Comparison of ENCODE assay signal across 15 cellular contexts in genomic region chr7:70035509-70035908, GRCh38.
DNase-seq lines count a peak whose midpoint lies in the region; ATAC-seq and TF ChIP-seq lines count a peak whose summit lies in the region.
"Had no signal": no experiment of that assay in that cellular context is flagged by ENCODE, and none has a peak within 500 bp of the region (broad histone marks: within the 10 kb centered on the region; RNA-seq: fewer than 3 reads in every experiment).

No MANE protein-coding gene starts in this region.

- CTCF ChIA-PET in naive thymus-derived CD4-positive, alpha-beta T cell (lab: Charles Lee) = interaction anchor here (1.1 kb wide), 1 partner anchor 10 kb away, joined by 3 read pairs; no protein-coding TSS in a partner anchor

- H3K79me2 ChIP-seq in Karpas-422 (ENCODE audit: low read length) = no peaks in the 10 kb centered on the region

- peaks cover 38% of the 10 kb centered on the region for H4K20me1 ChIP-seq in Karpas-422 (ENCODE audit: insufficient read depth, low read depth, low read length)

- H3K9me2 ChIP-seq in Karpas-422 (replicated peaks; ENCODE audit: insufficient read depth, low read length) = no peaks in the 10 kb centered on the region

- H3K27ac Mint-ChIP-seq in naive thymus-derived CD4-positive, alpha-beta T cell = no peak overlapping the region
- H3K27ac Mint-ChIP-seq: B cell; CD8-positive, alpha-beta T cell had no signal

- no peak overlapping the region for H3K9ac ChIP-seq in Karpas-422 (ENCODE audit: low read length)
- H3K9ac ChIP-seq: BLaER1 treated with 17β-estradiol and CSF1 and Interleukin-3, amounts not matched to agents 10 nM and 100 nM had no signal

- no peak for TF ChIP-seq POLR2A in heart left ventricle (IDR thresholded peaks at IDR 0.05)

- no peak overlapping the region for H2AFZ ChIP-seq in Karpas-422 (ENCODE audit: low read length)

- no peaks in the 10 kb centered on the region for H3K36me3 Mint-ChIP-seq in naive thymus-derived CD4-positive, alpha-beta T cell
- H3K36me3 Mint-ChIP-seq: CD8-positive, alpha-beta T cell had no signal

- POLR2A ChIA-PET in naive thymus-derived CD4-positive, alpha-beta T cell (lab: Charles Lee) = no interaction called here

- H3K4me2 ChIP-seq in Karpas-422 (ENCODE audit: low read depth, low read length, poor library complexity, severe bottlenecking) = no peak overlapping the region

- no peaks in the 10 kb centered on the region for H3K9me3 Mint-ChIP-seq in naive thymus-derived CD4-positive, alpha-beta T cell
- H3K9me3 Mint-ChIP-seq: CD8-positive, alpha-beta T cell had no signal

- no peak overlapping the region for H3K4me3 ChIP-seq in heart left ventricle
- no peak overlapping the region for H3K4me3 ChIP-seq in left ventricle myocardium inferior
- H3K4me3 ChIP-seq in fibroblast of mammary gland (ENCODE audit: control insufficient read depth, low read depth, low read length) = no peak overlapping the region
- no peak overlapping the region for H3K4me3 ChIP-seq in right cardiac atrium (ENCODE audit: low read length)
- no peak overlapping the region for H3K4me3 ChIP-seq in naive thymus-derived CD4-positive, alpha-beta T cell (ENCODE audit: low read length)
- no peak overlapping the region for H3K4me3 ChIP-seq in Karpas-422 (ENCODE audit: low read length)
- H3K4me3 ChIP-seq: BLaER1 treated with 17β-estradiol and CSF1 and Interleukin-3, amounts not matched to agents 10 nM and 100 nM; GM12878; HAP-1 had no signal

- H3K4me1 ChIP-seq in heart left ventricle (peaks cover 0 to 33% (median 0%) of the 10 kb centered on the region in 12 donors), left ventricle myocardium inferior (peaks cover 25% of the 10 kb centered on the region), right cardiac atrium (ENCODE audit: control insufficient read depth, insufficient read depth, low read length) (no peaks in the 10 kb centered on the region), Karpas-422 (ENCODE audit: low read length) (peaks cover 9% of the 10 kb centered on the region)
- no peaks in the 10 kb centered on the region for H3K4me1 ChIP-seq in naive thymus-derived CD4-positive, alpha-beta T cell (ENCODE audit: control insufficient read depth in 2 of 2, insufficient read depth in 2 of 2, low read length in 2 of 2)

- H3K4me3 Mint-ChIP-seq in naive thymus-derived CD4-positive, alpha-beta T cell = no peak overlapping the region
- H3K4me3 Mint-ChIP-seq: B cell; CD8-positive, alpha-beta T cell had no signal

- H3K27me3 Mint-ChIP-seq in naive thymus-derived CD4-positive, alpha-beta T cell = no peaks in the 10 kb centered on the region
- H3K27me3 Mint-ChIP-seq: B cell had no signal

- DNase-seq in heart left ventricle (no peak), left ventricle myocardium inferior (no peak), fibroblast of mammary gland (ENCODE audit: low read depth) (peak; percentile 48), right cardiac atrium (no peak), Karpas-422 (no peak)
- DNase-seq in naive thymus-derived CD4-positive, alpha-beta T cell = no peak
- DNase-seq: Calu3; CD8-positive, alpha-beta T cell; DMS79 treated with DMSO at 0.1 percent for 48 hours; GF-D8 had no signal

- H3K36me3 ChIP-seq in heart left ventricle = no peaks in the 10 kb centered on the region
- no peaks in the 10 kb centered on the region for H3K36me3 ChIP-seq in left ventricle myocardium inferior
- H3K36me3 ChIP-seq in naive thymus-derived CD4-positive, alpha-beta T cell (ENCODE audit: control insufficient read depth in 2 of 3, insufficient read depth in 3 of 3, low read length in 3 of 3) = no peaks in the 10 kb centered on the region
- no peaks in the 10 kb centered on the region for H3K36me3 ChIP-seq in Karpas-422 (ENCODE audit: insufficient read depth, low read length)
- H3K36me3 ChIP-seq: HAP-1 had no signal

- peaks cover 0 to 6% (median 0%) of the 10 kb centered on the region in 12 donors for H3K9me3 ChIP-seq in heart left ventricle
- no peaks in the 10 kb centered on the region for H3K9me3 ChIP-seq in left ventricle myocardium inferior (replicated peaks)
- no peaks in the 10 kb centered on the region for H3K9me3 ChIP-seq in right cardiac atrium (ENCODE audit: control insufficient read depth, low read length)
- no peaks in the 10 kb centered on the region for H3K9me3 ChIP-seq in naive thymus-derived CD4-positive, alpha-beta T cell (ENCODE audit: control insufficient read depth in 2 of 3, low read length in 3 of 3)
- no peaks in the 10 kb centered on the region for H3K9me3 ChIP-seq in Karpas-422 (ENCODE audit: low read length)
- H3K9me3 ChIP-seq: HAP-1 had no signal

- ATAC-seq in heart left ventricle (peak in 3 of 4 donors; percentile 55 to 77 (median 68)), right cardiac atrium (peak; percentile 45 to 56)
- ATAC-seq in naive thymus-derived CD4-positive, alpha-beta T cell = no peak
- ATAC-seq: CD8-positive, alpha-beta T cell; GM12878; HepG2 had no signal

- H3K27ac ChIP-seq in heart left ventricle (no peak overlapping the region), left ventricle myocardium inferior (replicated peaks) (no peak overlapping the region), right cardiac atrium (ENCODE audit: low read length) (no peak overlapping the region), Karpas-422 (ENCODE audit: low read length) (no peak overlapping the region)
- H3K27ac ChIP-seq in naive thymus-derived CD4-positive, alpha-beta T cell (ENCODE audit: low read depth, low read length) = no peak overlapping the region
- H3K27ac ChIP-seq: BLaER1 treated with 17β-estradiol and CSF1 and Interleukin-3, amounts not matched to agents 10 nM and 100 nM had no signal

- WGBS in heart left ventricle, 4 donors = 72 to 86% (median 75%) methylated on average over 4 of the region's 4 CpGs
- 63% methylated on average over 4 of the region's 4 CpGs for WGBS in right cardiac atrium

- TF ChIP-seq CTCF in heart left ventricle (IDR thresholded peaks at IDR 0.05) (no peak), left ventricle myocardium inferior (IDR thresholded peaks at IDR 0.05; ENCODE audit: borderline replicate concordance) (no peak), fibroblast of mammary gland (conservative IDR thresholded peaks at IDR 0.05; ENCODE audit: control insufficient read depth, insufficient read depth, low read depth, low read length) (no peak)

- no peaks in the 10 kb centered on the region for H3K4me1 Mint-ChIP-seq in naive thymus-derived CD4-positive, alpha-beta T cell

- no peaks in the 10 kb centered on the region for H3K27me3 ChIP-seq in heart left ventricle
- no peaks in the 10 kb centered on the region for H3K27me3 ChIP-seq in left ventricle myocardium inferior (ENCODE audit: low read depth)
- no peaks in the 10 kb centered on the region for H3K27me3 ChIP-seq in right cardiac atrium (ENCODE audit: control insufficient read depth, insufficient read depth)
- H3K27me3 ChIP-seq in naive thymus-derived CD4-positive, alpha-beta T cell (ENCODE audit: control insufficient read depth in 2 of 2, insufficient read depth in 2 of 2, low read length in 2 of 2) = no peaks in the 10 kb centered on the region
- H3K27me3 ChIP-seq in Karpas-422 (ENCODE audit: low read length) = 0 out of 2 replicates have a peak, but pooled peaks cover 2% of the 10 kb centered on the region
- H3K27me3 ChIP-seq: BLaER1 treated with 17β-estradiol and CSF1 and Interleukin-3, amounts not matched to agents 10 nM and 100 nM had no signal

- intact Hi-C loops in heart left ventricle (cut with DNase I) = loop anchor here in 2 of 10 donors (5.0 kb wide), 1 partner anchor 98 kb away; no protein-coding TSS in a partner anchor
- intact Hi-C loops in left ventricle myocardium inferior (cut with micrococcal nuclease) = no loop called here
- intact Hi-C loops in right cardiac atrium (cut with DNase I) = no loop called here
- intact Hi-C loops in naive thymus-derived CD4-positive, alpha-beta T cell (cut with micrococcal nuclease) = no loop called here
